8 cellular contexts compared by ENCODE assay signal in the genomic region with DNA sequence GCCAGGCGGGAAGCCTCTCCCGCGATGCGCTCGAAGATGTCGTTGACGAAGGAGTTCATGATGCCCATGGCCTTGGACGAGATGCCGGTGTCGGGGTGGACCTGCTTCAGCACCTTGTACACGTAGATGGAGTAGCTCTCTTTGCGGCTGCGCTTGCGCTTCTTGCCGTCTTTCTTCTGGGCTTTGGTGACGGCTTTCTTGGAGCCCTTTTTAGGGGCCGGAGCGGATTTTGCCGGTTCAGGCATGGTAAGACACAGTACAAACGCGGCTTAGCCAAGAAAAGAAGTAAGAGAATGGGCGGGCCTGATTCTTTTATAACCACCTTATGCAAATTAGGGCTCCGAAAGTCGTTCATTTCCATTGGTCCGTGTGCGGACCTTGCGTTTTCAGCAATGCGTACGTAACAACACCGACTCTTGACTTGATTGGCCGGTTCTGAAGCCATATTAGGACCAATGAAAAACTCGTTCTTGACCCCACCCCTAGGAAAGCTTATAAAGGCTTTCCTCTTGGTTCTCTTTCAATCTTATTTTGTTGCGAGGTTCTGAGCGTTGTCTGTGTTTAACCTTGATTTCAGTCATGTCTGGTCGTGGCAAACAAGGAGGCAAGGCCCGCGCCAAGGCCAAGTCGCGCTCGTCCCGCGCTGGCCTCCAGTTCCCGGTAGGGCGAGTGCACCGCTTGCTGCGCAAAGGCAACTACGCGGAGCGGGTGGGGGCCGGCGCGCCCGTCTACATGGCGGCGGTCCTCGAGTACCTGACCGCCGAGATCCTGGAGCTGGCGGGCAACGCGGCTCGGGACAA. TPM values are rescaled to one million over a fixed set of nuclear protein-coding genes. Genes with fewer than 3 reads are reported as not detected.
A peak's percentile ranks its signal among the peaks of the same experiment; 100 is the strongest.
DNase-seq lines count a peak whose midpoint lies in the region; ATAC-seq and TF ChIP-seq lines count a peak whose summit lies in the region.

No MANE protein-coding gene starts in this region.

- no peaks in the 10 kb centered on the region for H3K36me3 ChIP-seq in esophagus muscularis mucosa
- H3K36me3 ChIP-seq in muscle layer of colon (ENCODE audit: insufficient read depth, low read length) = no peaks in the 10 kb centered on the region

- peak; percentile 53 for ATAC-seq in GM21717 (IDR thresholded peaks at IDR 0.05; ENCODE audit: unreplicated experiment)

- TF ChIP-seq CTCF in esophagus muscularis mucosa (IDR thresholded peaks at IDR 0.05) = no peak

- peak overlapping the region; percentile 66 for H3K4me3 ChIP-seq in Jurkat, Clone E6-1 (ENCODE audit: low read length)
- H3K4me3 ChIP-seq in esophagus muscularis mucosa (peak overlapping the region; percentile 66 to 92 (median 80)), muscle layer of colon (ENCODE audit: low read depth in 1 of 2, low read length in 2 of 2) (peak overlapping the region; percentile 67 to 95)

- H3K27ac ChIP-seq in esophagus muscularis mucosa (replicated peaks in 1 of 4) = peak overlapping the region; percentile 99 to 100 (median 99)
- H3K27ac ChIP-seq in muscle layer of colon (ENCODE audit: low read depth, low read length) = peak overlapping the region; percentile 98

- WGBS in esophagus muscularis mucosa = under 1% methylated on average over 30 of the region's 62 CpGs

- H3K9ac ChIP-seq in muscle layer of colon (ENCODE audit: low read length) = peak overlapping the region; percentile 87

- H3K9me3 ChIP-seq in esophagus muscularis mucosa (no peaks in the 10 kb centered on the region), muscle layer of colon (ENCODE audit: low read length) (no peaks in the 10 kb centered on the region)

- H3K27me3 ChIP-seq in esophagus muscularis mucosa (peaks cover 0 to 3% (median 0%) of the 10 kb centered on the region in 4 donors), muscle layer of colon (ENCODE audit: control insufficient read depth in 1 of 2, insufficient read depth in 2 of 2, low read length in 2 of 2) (no peaks in the 10 kb centered on the region)

- TF ChIP-seq POLR2A in esophagus muscularis mucosa (IDR thresholded peaks at IDR 0.05; ENCODE audit: low read depth) = peak; percentile 99

- TF ChIP-seq EP300 in esophagus muscularis mucosa (IDR thresholded peaks at IDR 0.05) = no peak

- DNase-seq in DMS153 treated with DMSO at 0.1 percent for 48 hours (lab: John Stamatoyannopoulos, UW; ENCODE audit: unreplicated experiment) = peak; percentile 99
- peak; percentile 100 for DNase-seq in Jurkat, Clone E6-1 (ENCODE audit: low read depth, low spot score)
- peak; percentile 98 for DNase-seq in OCI-M2 (lab: John Stamatoyannopoulos, UW; ENCODE audit: unreplicated experiment)
- peak; percentile 81 for DNase-seq in activated T-cell treated with anti-CD3 and anti-CD28 coated beads, Interleukin-2, amount 50 U/mL, for 1 hour
- peak; percentile 97 for DNase-seq in esophagus muscularis mucosa (ENCODE audit: extremely low spot score)
- DNase-seq in stimulated activated CD8-positive, alpha-beta memory T cell treated with anti-CD3 and anti-CD28 coated beads, Interleukin-7, amount 100 ng/mL, for 1 hour (ENCODE audit: low read depth in 2 of 2) = peak; percentile 61 to 65

- H3K4me1 ChIP-seq in esophagus muscularis mucosa (peaks cover 18 to 42% (median 27%) of the 10 kb centered on the region in 4 donors), muscle layer of colon (ENCODE audit: insufficient read depth, low read length) (peaks cover 15% of the 10 kb centered on the region)

- intact Hi-C loops in esophagus muscularis mucosa (cut with DNase I) = no loop called here

RNA-seq across cellular contexts. Expression of gene BOLA1, which starts 12.8 kb away (rescaled TPM):
- 81.1 TPM for polyA plus RNA-seq in Jurkat, Clone E6-1 (2012; ENCODE audit: insufficient read depth, insufficient read length)
- total RNA-seq in esophagus muscularis mucosa = 10 to 100 TPM; 31.1 to 45.8 (median 41.6) TPM

RNA-seq across cellular contexts. Expression of gene SV2A, which starts 31.0 kb away (rescaled TPM):
- 20.3 TPM for polyA plus RNA-seq in Jurkat, Clone E6-1 (2012; ENCODE audit: insufficient read depth, insufficient read length)
- total RNA-seq in esophagus muscularis mucosa = 1 to 10 TPM; 3.3 to 8.6 (median 5.5) TPM

RNA-seq across cellular contexts. Expression of gene SF3B4, which starts 41.0 kb away (rescaled TPM):
- polyA plus RNA-seq in Jurkat, Clone E6-1 (2012; ENCODE audit: insufficient read depth, insufficient read length) = 113 TPM
- 10 to 100 TPM; 12.1 to 21.6 (median 14.0) TPM for total RNA-seq in esophagus muscularis mucosa

RNA-seq across cellular contexts. Expression of gene MTMR11, which starts 50.1 kb away (rescaled TPM):
- polyA plus RNA-seq in Jurkat, Clone E6-1 (2012; ENCODE audit: insufficient read depth, insufficient read length) = 0.66 TPM
- 10 to 100 TPM in 2 of 4 donors, 1 to 10 TPM in 2; 7.3 to 15.0 (median 10.5) TPM for total RNA-seq in esophagus muscularis mucosa

Comparison
In these comparisons a context has a peak if more than half of its experiments do, and no peak if none do; other contexts are left out.
1. Peak in every context shown above with its lines: DNase-seq, ATAC-seq, H3K4me3 ChIP-seq and H3K27ac ChIP-seq.